ENCODE assay signal across 1 cellular context in genomic region chr16:24543949-24544348, GRCh38.
TF ChIP-seq lines count a peak whose summit lies in the region.

No MANE protein-coding gene starts in this region.

TF ChIP-seq in IMR-90, 13 proteins besides CTCF, POLR2A, EP300 and RAD21:
- TF ChIP-seq SMC3 (IDR thresholded peaks at IDR 0.05; ENCODE audit: low read depth, low read length) (no peak), USF2 (IDR thresholded peaks at IDR 0.05; ENCODE audit: low read depth, low read length) (no peak), CEBPB (IDR thresholded peaks at IDR 0.05; ENCODE audit: low read depth, low read length) (no peak), RCOR1 (IDR thresholded peaks at IDR 0.05; ENCODE audit: insufficient replicate concordance, low read length) (no peak), CHD1 (IDR thresholded peaks at IDR 0.05; ENCODE audit: low read depth, low read length) (no peak), RFX5 (IDR thresholded peaks at IDR 0.05; ENCODE audit: low read depth, low read length) (no peak), NFE2L2 (IDR thresholded peaks at IDR 0.05; ENCODE audit: low read depth, low read length) (no peak), MAFK (IDR thresholded peaks at IDR 0.05; ENCODE audit: low read depth, low read length) (no peak), FOS (IDR thresholded peaks at IDR 0.05; ENCODE audit: low read depth, low read length) (no peak), MXI1 (IDR thresholded peaks at IDR 0.05; ENCODE audit: borderline replicate concordance, low read depth, low read length) (no peak), ELK1 (IDR thresholded peaks at IDR 0.05; ENCODE audit: borderline replicate concordance, low read depth, low read length) (no peak), BHLHE40 (IDR thresholded peaks at IDR 0.05; ENCODE audit: low read depth, low read length) (no peak), MAZ (IDR thresholded peaks at IDR 0.05; ENCODE audit: borderline replicate concordance, low read depth, low read length) (no peak)
